ENCODE assay signal across 1 cellular context in the genomic region with DNA sequence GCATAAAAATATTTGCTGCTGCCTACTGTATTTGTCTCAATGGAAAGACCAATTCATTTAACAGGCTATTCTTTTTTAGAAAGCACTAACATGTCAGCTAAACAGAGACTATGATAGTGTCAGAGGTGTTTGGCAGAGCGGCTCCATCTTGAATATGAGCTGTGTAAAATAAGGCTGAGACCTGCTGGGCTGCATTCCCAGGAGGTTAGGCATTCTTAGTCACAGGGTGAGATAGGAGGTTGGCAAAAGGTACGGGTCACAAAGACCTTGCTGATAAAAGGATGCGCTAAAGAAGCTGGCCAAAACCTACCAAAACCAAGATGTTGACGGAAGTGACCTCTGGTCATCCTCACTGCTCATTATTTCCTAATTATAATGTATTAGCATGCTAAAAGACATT.
TF ChIP-seq lines count a peak whose summit lies in the region.

No MANE protein-coding gene starts in this region.

TF ChIP-seq in A549, 52 proteins besides CTCF, POLR2A, EP300 and RAD21 (continued from another document):
- TF ChIP-seq HOXB13 (CRISPR knock-in tag; IDR thresholded peaks at IDR 0.05; ENCODE audit: low read depth) (no peak), KDM1A (IDR thresholded peaks at IDR 0.05; ENCODE audit: low read depth) (no peak), MAZ (IDR thresholded peaks at IDR 0.05; ENCODE audit: borderline replicate concordance, low read depth, low read length) (no peak), CHD2 (IDR thresholded peaks at IDR 0.05; ENCODE audit: low read length, partially characterized antibody) (no peak), ZNF302 (CRISPR knock-in tag; IDR thresholded peaks at IDR 0.05) (no peak)
- TF ChIP-seq, protein P1, sequence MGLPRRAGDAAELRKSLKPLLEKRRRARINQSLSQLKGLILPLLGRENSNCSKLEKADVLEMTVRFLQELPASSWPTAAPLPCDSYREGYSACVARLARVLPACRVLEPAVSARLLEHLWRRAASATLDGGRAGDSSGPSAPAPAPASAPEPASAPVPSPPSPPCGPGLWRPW (IDR thresholded peaks at IDR 0.05): no peak
